ENCODE assay signal across 10 cellular contexts in genomic region chr12:6337958-6338406, GRCh38. TPM values are rescaled to one million over a fixed set of nuclear protein-coding genes. Genes with fewer than 3 reads are reported as not detected.
DNase-seq lines count a peak whose midpoint lies in the region; ATAC-seq and TF ChIP-seq lines count a peak whose summit lies in the region.
"Had no signal": no experiment of that assay in that cellular context is flagged by ENCODE, and none has a peak within 500 bp of the region (broad histone marks: within the 10 kb centered on the region; RNA-seq: fewer than 3 reads in every experiment).

No MANE protein-coding gene starts in this region.

- POLR2A ChIA-PET in AG04449 (lab: Yijun Ruan, JAX) = no interaction called here
- POLR2A ChIA-PET in naive thymus-derived CD4-positive, alpha-beta T cell (lab: Charles Lee) = interaction anchor here (1.6 to 12.0 kb wide), 9 partner anchors 9 to 199 kb away, joined by 5 to 342 read pairs (median 31); partner anchors contain the start of genes CD27, TAPBPL and VAMP1

- TF ChIP-seq CTCF in AG04449 (IDR thresholded peaks at IDR 0.05; ENCODE audit: insufficient read depth, low read length, missing control alignments) = no peak
- TF ChIP-seq CTCF in coronary artery (IDR thresholded peaks at IDR 0.05) = no peak

- peaks cover 0 to 16% (median 4%) of the 10 kb centered on the region in 5 donors for H3K36me3 Mint-ChIP-seq in naive thymus-derived CD4-positive, alpha-beta T cell

- intact Hi-C loops in naive thymus-derived CD4-positive, alpha-beta T cell (cut with micrococcal nuclease) = loop anchor here (1.0 to 5.0 kb wide), 5 partner anchors 7 to 219 kb away; partner anchors contain the start of genes GAPDH (in 2 of the 2), IFFO1 (in 2 of the 2) and VAMP1 (in 1 of the 2)

- H3K36me3 ChIP-seq in naive thymus-derived CD4-positive, alpha-beta T cell (ENCODE audit: control insufficient read depth in 2 of 3, insufficient read depth in 3 of 3, low read length in 3 of 3) = peaks cover 3 to 29% (median 6%) of the 10 kb centered on the region in 3 experiments

- H3K27ac ChIP-seq in coronary artery = peak overlapping the region; percentile 94 to 98
- peak overlapping the region; percentile 92 for H3K27ac ChIP-seq in naive thymus-derived CD4-positive, alpha-beta T cell (ENCODE audit: low read depth, low read length)

- H3K4me1 Mint-ChIP-seq in naive thymus-derived CD4-positive, alpha-beta T cell = peaks cover 14 to 43% (median 36%) of the 10 kb centered on the region in 7 donors

- no peaks in the 10 kb centered on the region for H3K27me3 ChIP-seq in naive thymus-derived CD4-positive, alpha-beta T cell (ENCODE audit: control insufficient read depth in 2 of 2, insufficient read depth in 2 of 2, low read length in 2 of 2)

- peaks cover 67 to 71% of the 10 kb centered on the region in 2 donors for H3K4me1 ChIP-seq in naive thymus-derived CD4-positive, alpha-beta T cell (ENCODE audit: control insufficient read depth in 2 of 2, insufficient read depth in 2 of 2, low read length in 2 of 2)

- H3K27ac Mint-ChIP-seq in naive thymus-derived CD4-positive, alpha-beta T cell = no peak overlapping the region
- H3K27ac Mint-ChIP-seq: activated naive CD8-positive, alpha-beta T cell had no signal

- no peak for ATAC-seq in naive thymus-derived CD4-positive, alpha-beta T cell
- ATAC-seq in HG02678 (IDR thresholded peaks at IDR 0.05; ENCODE audit: unreplicated experiment) (no peak), GM21360 (IDR thresholded peaks at IDR 0.05; ENCODE audit: unreplicated experiment) (no peak)
- ATAC-seq: mucosa of descending colon had no signal

- no peaks in the 10 kb centered on the region for H3K27me3 Mint-ChIP-seq in naive thymus-derived CD4-positive, alpha-beta T cell
- H3K27me3 Mint-ChIP-seq: activated naive CD8-positive, alpha-beta T cell had no signal

- in situ Hi-C loops in KBM-7 (cut with MboI; ENCODE audit: low pct_unique_long_range_greater_than_20kb, low sequenced_read_pairs) = no loop called here

- CTCF ChIA-PET in AG04449 (lab: Yijun Ruan, JAX) = interaction anchor here (3.5 kb wide), 1 partner anchor 12 kb away, joined by 17 read pairs; no protein-coding TSS in a partner anchor
- CTCF ChIA-PET in naive thymus-derived CD4-positive, alpha-beta T cell (lab: Charles Lee) = interaction anchor here (0.9 to 6.7 kb wide), 3 partner anchors 27 to 103 kb away, joined by 3 to 139 read pairs (median 4); no protein-coding TSS in a partner anchor

- DNase-seq in AG04449 (ENCODE audit: low read depth, low spot score) (no peak), KBM-7 (peak; percentile 53), coronary artery (ENCODE audit: low spot score) (no peak), mucosa of gallbladder (ENCODE audit: low spot score) (no peak), DMS153 treated with DMSO at 0.1 percent for 48 hours (lab: John Stamatoyannopoulos, UW; ENCODE audit: unreplicated experiment) (no peak)
- DNase-seq in naive thymus-derived CD4-positive, alpha-beta T cell = peak in 1 of 9 donors; percentile 24

- H3K9me3 ChIP-seq in naive thymus-derived CD4-positive, alpha-beta T cell (ENCODE audit: control insufficient read depth in 2 of 3, low read length in 3 of 3) = no peaks in the 10 kb centered on the region
- H3K9me3 ChIP-seq: mucosa of descending colon had no signal

- peak overlapping the region; percentile 100 for H3K4me3 ChIP-seq in AG04449 (ENCODE audit: low read depth, low read length)
- peak overlapping the region; percentile 86 for H3K4me3 ChIP-seq in coronary artery
- peak overlapping the region; percentile 88 for H3K4me3 ChIP-seq in naive thymus-derived CD4-positive, alpha-beta T cell (ENCODE audit: low read length)
- H3K4me3 ChIP-seq: mucosa of descending colon had no signal

- H3K4me3 Mint-ChIP-seq in naive thymus-derived CD4-positive, alpha-beta T cell = no peak overlapping the region
- H3K4me3 Mint-ChIP-seq: activated naive CD8-positive, alpha-beta T cell had no signal

- H3K9me3 Mint-ChIP-seq in naive thymus-derived CD4-positive, alpha-beta T cell = no peaks in the 10 kb centered on the region

RNA-seq across cellular contexts. Expression of gene TNFRSF1A, which starts 3.9 kb away (rescaled TPM):
- total RNA-seq in naive thymus-derived CD4-positive, alpha-beta T cell = 10 to 100 TPM; 40.9 to 99.4 (median 67.3) TPM
- 10 to 100 TPM; 24.1 to 46.3 TPM for polyA plus RNA-seq in naive thymus-derived CD4-positive, alpha-beta T cell
- 155 TPM for total RNA-seq in mucosa of gallbladder

RNA-seq across cellular contexts. Expression of gene PLEKHG6, which starts 27.5 kb away (rescaled TPM):
- total RNA-seq in naive thymus-derived CD4-positive, alpha-beta T cell = not detected
- 1 to 10 TPM in 1 of 2 donors, under 1 TPM in 1; 0.15 to 1.3 TPM for polyA plus RNA-seq in naive thymus-derived CD4-positive, alpha-beta T cell
- 64.9 TPM for total RNA-seq in mucosa of gallbladder

RNA-seq across cellular contexts. Expression of gene SCNN1A, which starts 37.4 kb away (rescaled TPM):
- total RNA-seq in naive thymus-derived CD4-positive, alpha-beta T cell = 1 to 10 TPM in 4 of 5 experiments, under 1 TPM in 1; 0.22 to 5.3 (median 3.6) TPM
- polyA plus RNA-seq in naive thymus-derived CD4-positive, alpha-beta T cell = 1 to 10 TPM in 1 of 2 donors, under 1 TPM in 1; 0.84 to 1.2 TPM
- total RNA-seq in mucosa of gallbladder = 52.7 TPM

RNA-seq across cellular contexts. Expression of gene LTBR, which starts 46.0 kb away (rescaled TPM):
- 10 to 100 TPM in 1 of 5 experiments, 1 to 10 TPM in 3, under 1 TPM in 1; 0.34 to 25.2 (median 2.2) TPM for total RNA-seq in naive thymus-derived CD4-positive, alpha-beta T cell
- polyA plus RNA-seq in naive thymus-derived CD4-positive, alpha-beta T cell = not detected
- 180 TPM for total RNA-seq in mucosa of gallbladder

Comparison
In these comparisons a context has a peak if more than half of its experiments do, and no peak if none do; other contexts are left out.
1. RNA of gene PLEKHG6, which starts 27.5 kb away (total RNA-seq): 64.9 TPM in mucosa of gallbladder (single experiment); not detected in naive thymus-derived CD4-positive, alpha-beta T cell; every median in the first group is over 10 times any median in the second.
2. Peak in every context shown above with its lines, with median percentiles within 50 percentile points of each other: H3K4me3 ChIP-seq.